18 cellular contexts compared by ENCODE assay signal in genomic region chr7:8051373-8051772, GRCh38.
"Had no signal": no experiment of that assay in that cellular context is flagged by ENCODE, and none has a peak within 500 bp of the region (broad histone marks: within the 10 kb centered on the region; RNA-seq: fewer than 3 reads in every experiment).

No MANE protein-coding gene starts in this region.

- H3K27ac Mint-ChIP-seq: activated CD4-positive, alpha-beta memory T cell treated with anti-CD3 and anti-CD28 coated beads for 36 hours; activated CD8-positive, alpha-beta memory T cell treated with anti-CD3 and anti-CD28 coated beads, Interleukin-2, amount 10 ng/mL, durations not matched to agents 7 days and 5 days; activated naive CD8-positive, alpha-beta T cell treated with anti-CD3 and anti-CD28 coated beads for 36 hours had no signal

- H3K9me3 Mint-ChIP-seq: activated CD4-positive, alpha-beta memory T cell treated with anti-CD3 and anti-CD28 coated beads for 36 hours; activated naive CD8-positive, alpha-beta T cell treated with anti-CD3 and anti-CD28 coated beads for 36 hours; effector memory CD8-positive, alpha-beta T cell; immature natural killer cell had no signal

- ATAC-seq: activated CD8-positive, alpha-beta memory T cell treated with anti-CD3 and anti-CD28 coated beads, Interleukin-2, amount 10 ng/mL, durations not matched to agents 7 days and 5 days; effector memory CD8-positive, alpha-beta T cell; esophagus mucosa; left lobe of liver; naive thymus-derived CD4-positive, alpha-beta T cell had no signal

- DNase-seq: activated CD4-positive, alpha-beta memory T cell treated with anti-CD3 and anti-CD28 coated beads for 36 hours; activated CD4-positive, alpha-beta T cell treated with anti-CD3 and anti-CD28 coated beads for 48 hours; activated CD8-positive, alpha-beta memory T cell treated with anti-CD3 and anti-CD28 coated beads, Interleukin-2, amount 10 ng/mL, durations not matched to agents 7 days and 5 days; activated naive CD8-positive, alpha-beta T cell treated with anti-CD3 and anti-CD28 coated beads for 36 hours; central memory CD4-positive, alpha-beta T cell; dorsolateral prefrontal cortex; effector memory CD8-positive, alpha-beta T cell; foreskin melanocyte; glutamatergic neuron; immature natural killer cell; naive thymus-derived CD4-positive, alpha-beta T cell; ovary; spleen; stimulated activated CD4-positive, alpha-beta T cell treated with anti-CD3 and anti-CD28 coated beads, Interleukin-4, amount 100 ng/mL, for 24 hours; T-helper 9 cell; transverse colon had no signal

- H3K27me3 Mint-ChIP-seq: activated CD4-positive, alpha-beta memory T cell treated with anti-CD3 and anti-CD28 coated beads for 36 hours; activated CD8-positive, alpha-beta memory T cell treated with anti-CD3 and anti-CD28 coated beads, Interleukin-2, amount 10 ng/mL, durations not matched to agents 7 days and 5 days; activated naive CD8-positive, alpha-beta T cell treated with anti-CD3 and anti-CD28 coated beads for 36 hours; effector memory CD8-positive, alpha-beta T cell; naive thymus-derived CD4-positive, alpha-beta T cell had no signal

- H3K4me3 Mint-ChIP-seq: activated CD4-positive, alpha-beta memory T cell treated with anti-CD3 and anti-CD28 coated beads for 36 hours; activated CD8-positive, alpha-beta memory T cell treated with anti-CD3 and anti-CD28 coated beads, Interleukin-2, amount 10 ng/mL, durations not matched to agents 7 days and 5 days; activated naive CD8-positive, alpha-beta T cell treated with anti-CD3 and anti-CD28 coated beads for 36 hours; effector memory CD8-positive, alpha-beta T cell; immature natural killer cell; naive thymus-derived CD4-positive, alpha-beta T cell had no signal
